16 cellular contexts compared by ENCODE assay signal in genomic region chr5:34692781-34693180, GRCh38.
"Had no signal": no experiment of that assay in that cellular context is flagged by ENCODE, and none has a peak within 500 bp of the region (broad histone marks: within the 10 kb centered on the region; RNA-seq: fewer than 3 reads in every experiment).

No MANE protein-coding gene starts in this region.

- DNase-seq: activated CD4-positive, alpha-beta T cell treated with anti-CD3 and anti-CD28 coated beads, Interleukin-2, amount 50 U/mL, for 1 hour; activated naive CD8-positive, alpha-beta T cell treated with anti-CD3 and anti-CD28 coated beads for 36 hours; central memory CD4-positive, alpha-beta T cell; dermis blood vessel endothelial cell; erythroblast; gastrocnemius medialis; heart left ventricle; immature natural killer cell; lower lobe of right lung; nephron progenitor cell; T-helper 2 cell; upper lobe of left lung had no signal

- H3K4me3 ChIP-seq: gastrocnemius medialis, heart left ventricle, lower lobe of right lung, upper lobe of left lung had no signal

- H3K27ac ChIP-seq: gastrocnemius medialis, lower lobe of right lung, upper lobe of left lung had no signal

- H3K4me1 ChIP-seq: gastrocnemius medialis had no signal

- H3K36me3 ChIP-seq: gastrocnemius medialis had no signal

- H3K36me3 Mint-ChIP-seq: activated naive CD8-positive, alpha-beta T cell treated with anti-CD3 and anti-CD28 coated beads for 36 hours; stimulated activated effector memory CD8-positive, alpha-beta T cell treated with anti-CD3 and anti-CD28 coated beads, Interleukin-12 subunit alpha, Interleukin-12 subunit beta, amount 100 ng/mL, for 72 hours had no signal

- H3K4me3 Mint-ChIP-seq: activated naive CD8-positive, alpha-beta T cell treated with anti-CD3 and anti-CD28 coated beads for 36 hours; activated T-helper 1 cell treated with anti-CD3 and anti-CD28 coated beads, Interleukin-12 subunit alpha, Interleukin-12 subunit beta, Interleukin-2, Interleukin-4 antibody, amounts not matched to agents 30 ng/mL and 10 ng/mL and 1 ng/mL, durations not matched to agents 14 hours and 24 hours and 36 hours; brain; immature natural killer cell; mesothelial cell of epicardium; nephron progenitor cell; stimulated activated effector memory CD8-positive, alpha-beta T cell treated with anti-CD3 and anti-CD28 coated beads, Interleukin-12 subunit alpha, Interleukin-12 subunit beta, amount 100 ng/mL, for 72 hours had no signal

- H3K9me3 ChIP-seq: gastrocnemius medialis, heart left ventricle, lower lobe of right lung, upper lobe of left lung had no signal

- ATAC-seq: gastrocnemius medialis; heart left ventricle; lower lobe of right lung; stimulated activated effector memory CD8-positive, alpha-beta T cell treated with anti-CD3 and anti-CD28 coated beads, Interleukin-12 subunit alpha, Interleukin-12 subunit beta, amount 100 ng/mL, for 72 hours had no signal

- H3K27ac Mint-ChIP-seq: activated naive CD8-positive, alpha-beta T cell treated with anti-CD3 and anti-CD28 coated beads for 36 hours; activated T-helper 1 cell treated with anti-CD3 and anti-CD28 coated beads, Interleukin-12 subunit alpha, Interleukin-12 subunit beta, Interleukin-2, Interleukin-4 antibody, amounts not matched to agents 30 ng/mL and 10 ng/mL and 1 ng/mL, durations not matched to agents 14 hours and 24 hours and 36 hours; mesothelial cell of epicardium; nephron progenitor cell; stimulated activated effector memory CD8-positive, alpha-beta T cell treated with anti-CD3 and anti-CD28 coated beads, Interleukin-12 subunit alpha, Interleukin-12 subunit beta, amount 100 ng/mL, for 72 hours had no signal

- H3K9me3 Mint-ChIP-seq: activated naive CD8-positive, alpha-beta T cell treated with anti-CD3 and anti-CD28 coated beads for 36 hours; activated T-helper 1 cell treated with anti-CD3 and anti-CD28 coated beads, Interleukin-12 subunit alpha, Interleukin-12 subunit beta, Interleukin-2, Interleukin-4 antibody, amounts not matched to agents 30 ng/mL and 10 ng/mL and 1 ng/mL, durations not matched to agents 14 hours and 24 hours and 36 hours; brain; immature natural killer cell; mesothelial cell of epicardium; nephron progenitor cell; stimulated activated effector memory CD8-positive, alpha-beta T cell treated with anti-CD3 and anti-CD28 coated beads, Interleukin-12 subunit alpha, Interleukin-12 subunit beta, amount 100 ng/mL, for 72 hours had no signal

- H3K27me3 ChIP-seq: gastrocnemius medialis, heart left ventricle, upper lobe of left lung had no signal

- H3K27me3 Mint-ChIP-seq: activated naive CD8-positive, alpha-beta T cell treated with anti-CD3 and anti-CD28 coated beads for 36 hours had no signal
